14 cellular contexts compared by ENCODE assay signal in genomic region chr1:10714337-10715114, GRCh38.
DNase-seq lines count a peak whose midpoint lies in the region; ATAC-seq and TF ChIP-seq lines count a peak whose summit lies in the region.
"Had no signal": no experiment of that assay in that cellular context is flagged by ENCODE, and none has a peak within 500 bp of the region (broad histone marks: within the 10 kb centered on the region; RNA-seq: fewer than 3 reads in every experiment).

No MANE protein-coding gene starts in this region.

- peak overlapping the region; percentile 76 for H2BK15ac ChIP-seq in neuronal stem cell (ENCODE audit: low read length)

- peak; percentile 65 for ATAC-seq in WTC11
- peak; percentile 38 to 81 (median 76) for ATAC-seq in heart right ventricle
- ATAC-seq in GM21447 (IDR thresholded peaks at IDR 0.05; ENCODE audit: unreplicated experiment): no peak
- ATAC-seq in GM21717 (IDR thresholded peaks at IDR 0.05; ENCODE audit: unreplicated experiment): no peak
- ATAC-seq: foreskin keratinocyte had no signal

- peak overlapping the region; percentile 57 for H3K14ac ChIP-seq in neuronal stem cell (ENCODE audit: low read length)

- POLR2A ChIA-PET in WTC11 (lab: Charles Lee): no interaction called here

- intact Hi-C loops in heart right ventricle (cut with DNase I): loop anchor here in 1 of 10 donors (5.0 kb wide), 1 partner anchor 43 kb away; no protein-coding TSS in a partner anchor

- peak overlapping the region; percentile 28 for H3K4ac ChIP-seq in neuronal stem cell (ENCODE audit: low read length)

- peak overlapping the region; percentile 87 for H4K91ac ChIP-seq in neuronal stem cell (ENCODE audit: low read depth, low read length, poor library complexity)

- peak overlapping the region; percentile 6 for H3K23ac ChIP-seq in neuronal stem cell (ENCODE audit: low read depth, low read length, poor library complexity)

- no peaks in the 10 kb centered on the region for H3K36me3 Mint-ChIP-seq in WTC11

- H3K9me3 Mint-ChIP-seq in WTC11: no peaks in the 10 kb centered on the region

- H3K4me3 ChIP-seq in heart right ventricle (no peak overlapping the region), neuronal stem cell (ENCODE audit: low read length in 2 of 2) (no peak overlapping the region)
- H3K4me3 ChIP-seq: tibial nerve had no signal

- H3K4me2 ChIP-seq in neuronal stem cell (ENCODE audit: insufficient read depth, low read length, poor library complexity, severe bottlenecking): no peak overlapping the region

- H3K9me3 ChIP-seq in heart right ventricle (no peaks in the 10 kb centered on the region), neuronal stem cell (replicated peaks in 1 of 2; ENCODE audit: control insufficient read depth in 2 of 2, insufficient read depth in 1 of 2, low read depth in 1 of 2, low read length in 2 of 2) (peaks cover 0 to 2% of the 10 kb centered on the region in 2 donors)
- H3K9me3 ChIP-seq: tibial nerve had no signal

- H2BK120ac ChIP-seq in neuronal stem cell (ENCODE audit: low read depth, low read length): peak overlapping the region; percentile 82

- no peak overlapping the region for H3K4me3 Mint-ChIP-seq in WTC11

- peak overlapping the region; percentile 100 for H2AK5ac ChIP-seq in neuronal stem cell (ENCODE audit: low read depth, low read length)

- H3K9ac ChIP-seq in neuronal stem cell (ENCODE audit: low read depth, low read length, poor library complexity): peak overlapping the region; percentile 22

- CTCF ChIA-PET in WTC11 (lab: Charles Lee): interaction anchor here (0.8 to 1.2 kb wide), 5 partner anchors 25 to 153 kb away, joined by 3 to 5 read pairs (median 3); no protein-coding TSS in a partner anchor

- peak overlapping the region; percentile 31; the same call in 1 of the 2 replicates for H3K27ac Mint-ChIP-seq in WTC11

- peak overlapping the region; percentile 93 for H2BK5ac ChIP-seq in neuronal stem cell (ENCODE audit: low read length)

- H4K8ac ChIP-seq in neuronal stem cell (ENCODE audit: low read depth, low read length): no peak overlapping the region

- DNase-seq in COR-L47 (lab: John Stamatoyannopoulos, UW) (peak; percentile 36), WTC11 (ENCODE audit: low spot score) (peak; percentile 41), heart right ventricle (peak; percentile 60 to 75), neuronal stem cell (ENCODE audit: low spot score) (peak; percentile 83), dermis blood vessel endothelial cell (no peak), AG08396 (ENCODE audit: low spot score) (no peak)
- DNase-seq: activated effector memory CD4-positive, alpha-beta T cell treated with Interleukin-2 at 50 U/mL for 16 hours; foreskin keratinocyte; NCI-H2029 treated with DMSO at 0.1 percent for 48 hours; NCI-H524 treated with DMSO at 0.1 percent for 48 hours; stimulated activated CD4-positive, alpha-beta T cell treated with anti-CD3 and anti-CD28 coated beads, Interleukin-4, amount 100 ng/mL, for 1 hour had no signal

- TF ChIP-seq CTCF in WTC11 (IDR thresholded peaks at IDR 0.05): no peak
- no peak for TF ChIP-seq CTCF in heart right ventricle (IDR thresholded peaks at IDR 0.05)

- peaks cover 26% of the 10 kb centered on the region for H3K4me1 Mint-ChIP-seq in WTC11

- peak overlapping the region; percentile 47 for H2AFZ ChIP-seq in neuronal stem cell (ENCODE audit: low read length)

- H3K36me3 ChIP-seq in heart right ventricle (no peaks in the 10 kb centered on the region), neuronal stem cell (replicated peaks in 1 of 2; ENCODE audit: control insufficient read depth in 2 of 2, insufficient read depth in 2 of 2, low read length in 2 of 2) (no peaks in the 10 kb centered on the region)
- H3K36me3 ChIP-seq: tibial nerve had no signal

- no peaks in the 10 kb centered on the region for H3K27me3 Mint-ChIP-seq in WTC11 (ENCODE audit: low read depth)

- H2BK12ac ChIP-seq in neuronal stem cell (ENCODE audit: low read length): peak overlapping the region; percentile 48

- H3K4me1 ChIP-seq in heart right ventricle (peaks cover 24 to 86% (median 59%) of the 10 kb centered on the region in 9 donors), neuronal stem cell (ENCODE audit: control insufficient read depth in 2 of 2, insufficient read depth in 1 of 2, low read depth in 1 of 2, low read length in 2 of 2) (peaks cover 44% of the 10 kb centered on the region in 2 donors)
- H3K4me1 ChIP-seq: foreskin keratinocyte had no signal

- WGBS in heart right ventricle, 2 donors: 40 to 44% methylated on average over 22 of the region's 22 CpGs
- no CpG with 5 or more reads among the region's 22 CpGs for WGBS in neuronal stem cell (ENCODE audit: extremely low coverage in 2 of 2, insufficient read length in 2 of 2, insufficient replicate concordance in 1 of 2), 2 donors

- peak overlapping the region; percentile 90 for H3K18ac ChIP-seq in neuronal stem cell (ENCODE audit: low read length)

- H3K79me1 ChIP-seq in neuronal stem cell (ENCODE audit: low read depth, low read length): peaks cover 2% of the 10 kb centered on the region

- H3K27ac ChIP-seq in heart right ventricle (peak overlapping the region in 9 of 10 donors; percentile 21 to 91 (median 71)), neuronal stem cell (replicated peaks; ENCODE audit: low read length) (peak overlapping the region; percentile 90)
- H3K27ac ChIP-seq: foreskin keratinocyte, tibial nerve had no signal

- H3K27me3 ChIP-seq in heart right ventricle: peaks cover 0 to 2% (median 0%) of the 10 kb centered on the region in 7 donors
- peaks cover 0 to 30% (median 0%) of the 10 kb centered on the region in 3 experiments for H3K27me3 ChIP-seq in neuronal stem cell (ENCODE audit: control insufficient read depth in 3 of 3, insufficient read depth in 3 of 3, low read depth in 1 of 3, low read length in 3 of 3)
- H3K27me3 ChIP-seq: foreskin keratinocyte had no signal

TF ChIP-seq in WTC11, 78 proteins besides CTCF, POLR2A, EP300 and RAD21:
- no peak for TF ChIP-seq CREM (CRISPR knock-in tag; IDR thresholded peaks at IDR 0.05)
- TF ChIP-seq, protein P1, sequence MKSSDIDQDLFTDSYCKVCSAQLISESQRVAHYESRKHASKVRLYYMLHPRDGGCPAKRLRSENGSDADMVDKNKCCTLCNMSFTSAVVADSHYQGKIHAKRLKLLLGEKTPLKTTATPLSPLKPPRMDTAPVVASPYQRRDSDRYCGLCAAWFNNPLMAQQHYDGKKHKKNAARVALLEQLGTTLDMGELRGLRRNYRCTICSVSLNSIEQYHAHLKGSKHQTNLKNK (CRISPR knock-in tag; IDR thresholded peaks at IDR 0.05): no peak
- TF ChIP-seq CBFB (CRISPR knock-in tag; IDR thresholded peaks at IDR 0.05; ENCODE audit: low read depth): no peak
- TF ChIP-seq, protein P2, sequence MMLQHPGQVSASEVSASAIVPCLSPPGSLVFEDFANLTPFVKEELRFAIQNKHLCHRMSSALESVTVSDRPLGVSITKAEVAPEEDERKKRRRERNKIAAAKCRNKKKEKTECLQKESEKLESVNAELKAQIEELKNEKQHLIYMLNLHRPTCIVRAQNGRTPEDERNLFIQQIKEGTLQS (CRISPR knock-in tag; conservative IDR thresholded peaks at IDR 0.05): no peak

Comparison
In these comparisons a context has a peak if more than half of its experiments do, and no peak if none do; other contexts are left out.
1. DNase-seq: peak in COR-L47 (single experiment), WTC11 (single experiment), heart right ventricle (2 of 2) and neuronal stem cell (single experiment); none in dermis blood vessel endothelial cell (single experiment) and AG08396 (single experiment).
2. ATAC-seq: peak in WTC11 (single experiment) and heart right ventricle (8 of 8); none in GM21447 (single experiment) and GM21717 (single experiment).